Comparison of ENCODE assay signal across 25 cellular contexts in the genomic region with DNA sequence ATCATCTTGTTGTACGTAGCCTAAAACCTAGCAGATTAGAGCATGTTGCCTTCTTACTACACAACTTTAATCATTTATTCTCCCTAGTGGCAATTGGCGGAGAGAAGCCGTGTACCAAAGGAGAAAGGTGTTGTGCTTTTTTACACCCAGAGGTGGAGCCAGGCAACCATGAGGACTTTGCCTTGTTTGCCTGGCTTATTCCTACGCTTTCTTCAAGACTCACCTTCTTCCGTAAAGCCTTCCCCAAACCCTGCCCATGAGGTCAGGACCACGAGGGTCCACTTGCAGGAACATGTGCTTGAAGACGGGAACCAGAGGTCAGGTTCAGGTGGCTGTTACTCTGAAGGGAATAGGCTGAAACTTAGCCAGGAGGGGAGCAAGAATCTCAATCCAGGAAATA.
DNase-seq lines count a peak whose midpoint lies in the region; ATAC-seq, FAIRE-seq and TF ChIP-seq lines count a peak whose summit lies in the region.
"Had no signal": no experiment of that assay in that cellular context is flagged by ENCODE, and none has a peak within 500 bp of the region (broad histone marks: within the 10 kb centered on the region; RNA-seq: fewer than 3 reads in every experiment).

No MANE protein-coding gene starts in this region.

- H3K36me3 Mint-ChIP-seq in GM23338 (ENCODE audit: low read depth) = peaks cover 5% of the 10 kb centered on the region; the same call in 2 of the 3 replicates
- peaks cover 4% of the 10 kb centered on the region for H3K36me3 Mint-ChIP-seq in endodermal cell (ENCODE audit: low read depth)
- H3K36me3 Mint-ChIP-seq in naive thymus-derived CD4-positive, alpha-beta T cell = peaks cover 0 to 23% (median 9%) of the 10 kb centered on the region in 5 donors

- intact Hi-C loops in kidney (cut with DNase I) (no loop called here), uterus (cut with DNase I; ENCODE audit: low total_unique reads) (no loop called here)
- intact Hi-C loops in naive thymus-derived CD4-positive, alpha-beta T cell (cut with micrococcal nuclease) = no loop called here

- peak; percentile 53 for DNase-seq in GM23338 (ENCODE audit: low spot score)
- DNase-seq in WERI-Rb-1 = no peak
- DNase-seq in endodermal cell = no peak
- no peak for DNase-seq in kidney
- DNase-seq in uterus = no peak
- DNase-seq in frontal cortex (ENCODE audit: low spot score in 2 of 2) = no peak
- no peak for DNase-seq in naive thymus-derived CD4-positive, alpha-beta T cell
- no peak for DNase-seq in NCI-H146 (lab: John Stamatoyannopoulos, UW)
- DNase-seq: AML-193; C1 segment of cervical spinal cord; CD8-positive, alpha-beta T cell; DMS79 treated with DMSO at 0.1 percent for 48 hours; HCEC 1CT; MV-4-11; NCI-H1105 treated with DMSO at 0.1 percent for 48 hours; NCI-H2029 treated with DMSO at 0.1 percent for 48 hours; NCI-H446 treated with DMSO at 0.1 percent for 48 hours; NCI-H526; NCI-H82; NK-92 treated with Interleukin-12 subunit alpha and Interleukin-12 subunit beta, amount 100 ng/mL, for 24 hours; PC-3; SJCRH30 had no signal

- H3K9me3 ChIP-seq in WERI-Rb-1 (ENCODE audit: severe bottlenecking) = no peaks in the 10 kb centered on the region
- no peaks in the 10 kb centered on the region for H3K9me3 ChIP-seq in endodermal cell (ENCODE audit: control insufficient read depth, low read length)
- H3K9me3 ChIP-seq in kidney (ENCODE audit: control insufficient read depth in 1 of 2, low read length in 2 of 2) = no peaks in the 10 kb centered on the region
- no peaks in the 10 kb centered on the region for H3K9me3 ChIP-seq in uterus
- H3K9me3 ChIP-seq in naive thymus-derived CD4-positive, alpha-beta T cell (ENCODE audit: control insufficient read depth in 2 of 3, low read length in 3 of 3) = no peaks in the 10 kb centered on the region
- H3K9me3 ChIP-seq: A549, SJCRH30 had no signal

- no peaks in the 10 kb centered on the region for H3K9me2 ChIP-seq in GM23338 (ENCODE audit: insufficient read depth)

- CTCF ChIA-PET in naive thymus-derived CD4-positive, alpha-beta T cell (lab: Charles Lee) = no interaction called here

- no peak overlapping the region for H3K4me2 ChIP-seq in GM23338
- H3K4me2 ChIP-seq: A549 had no signal

- peaks cover 1% of the 10 kb centered on the region for H3K27me3 Mint-ChIP-seq in GM23338 (ENCODE audit: insufficient read depth, low read depth, poor library complexity)
- H3K27me3 Mint-ChIP-seq in endodermal cell (ENCODE audit: insufficient read depth) = peaks cover 21% of the 10 kb centered on the region
- H3K27me3 Mint-ChIP-seq in naive thymus-derived CD4-positive, alpha-beta T cell = no peaks in the 10 kb centered on the region

- no peaks in the 10 kb centered on the region for H3K27me3 ChIP-seq in GM23338 (ENCODE audit: insufficient read depth)
- no peaks in the 10 kb centered on the region for H3K27me3 ChIP-seq in WERI-Rb-1 (ENCODE audit: insufficient read depth, low read depth, severe bottlenecking)
- H3K27me3 ChIP-seq in endodermal cell (ENCODE audit: control insufficient read depth, insufficient read depth, low read length, poor library complexity, severe bottlenecking) = peaks cover 6% of the 10 kb centered on the region
- no peaks in the 10 kb centered on the region for H3K27me3 ChIP-seq in uterus
- H3K27me3 ChIP-seq in naive thymus-derived CD4-positive, alpha-beta T cell (ENCODE audit: control insufficient read depth in 2 of 2, insufficient read depth in 2 of 2, low read length in 2 of 2) = no peaks in the 10 kb centered on the region
- H3K27me3 ChIP-seq: SJCRH30 had no signal

- no peaks in the 10 kb centered on the region for H3K79me2 ChIP-seq in GM23338 (replicated peaks; ENCODE audit: insufficient read depth)

- H4K20me1 ChIP-seq in GM23338 (replicated peaks; ENCODE audit: insufficient read depth) = no peaks in the 10 kb centered on the region

- no peak overlapping the region for H3K4me3 ChIP-seq in GM23338
- no peak overlapping the region for H3K4me3 ChIP-seq in WERI-Rb-1 (ENCODE audit: low read depth, low read length)
- H3K4me3 ChIP-seq in endodermal cell (ENCODE audit: low read length) = no peak overlapping the region
- H3K4me3 ChIP-seq in kidney (ENCODE audit: low read length in 2 of 2) = no peak overlapping the region
- no peak overlapping the region for H3K4me3 ChIP-seq in uterus
- H3K4me3 ChIP-seq in naive thymus-derived CD4-positive, alpha-beta T cell (ENCODE audit: low read length) = no peak overlapping the region
- H3K4me3 ChIP-seq: A549, SJCRH30 had no signal

- FAIRE-seq in kidney (lab: Jason Lieb, UNC) (no peak), frontal cortex (lab: Jason Lieb, UNC) (no peak)
- FAIRE-seq: A549 had no signal

- H3K4me3 Mint-ChIP-seq in GM23338 = no peak overlapping the region
- no peak overlapping the region for H3K4me3 Mint-ChIP-seq in endodermal cell
- no peak overlapping the region for H3K4me3 Mint-ChIP-seq in naive thymus-derived CD4-positive, alpha-beta T cell
- H3K4me3 Mint-ChIP-seq: CD8-positive, alpha-beta T cell had no signal

- H3K9ac ChIP-seq in endodermal cell (ENCODE audit: extremely low read depth, low read length, poor library complexity, severe bottlenecking) = no peak overlapping the region
- no peak overlapping the region for H3K9ac ChIP-seq in kidney (ENCODE audit: low read length in 2 of 2)

- peak; percentile 46; the same call in 2 of the 3 replicates for ATAC-seq in GM23338
- no peak for ATAC-seq in naive thymus-derived CD4-positive, alpha-beta T cell
- ATAC-seq: A549; CD8-positive, alpha-beta T cell; PC-3; SK-N-SH treated with all-trans-retinoic acid at 6 μM for 48 hours had no signal

- WGBS in endodermal cell (ENCODE audit: insufficient coverage in 1 of 2, insufficient read length in 1 of 2), 2 experiments = 89 to 100% methylated on average over 2 to 7 of the region's 7 CpGs

- TF ChIP-seq POLR2A in uterus (IDR thresholded peaks at IDR 0.05) = no peak

- no peaks in the 10 kb centered on the region for H3K4me1 Mint-ChIP-seq in GM23338
- peaks cover 5% of the 10 kb centered on the region for H3K4me1 Mint-ChIP-seq in endodermal cell
- H3K4me1 Mint-ChIP-seq in naive thymus-derived CD4-positive, alpha-beta T cell = no peaks in the 10 kb centered on the region

- H3K27ac ChIP-seq in GM23338 (ENCODE audit: low read depth) (no peak overlapping the region), WERI-Rb-1 (no peak overlapping the region), endodermal cell (ENCODE audit: low read depth, low read length) (no peak overlapping the region), kidney (ENCODE audit: low read depth in 2 of 2, low read length in 2 of 2) (no peak overlapping the region), uterus (no peak overlapping the region)
- H3K27ac ChIP-seq in naive thymus-derived CD4-positive, alpha-beta T cell (ENCODE audit: low read depth, low read length) = no peak overlapping the region
- H3K27ac ChIP-seq: A549, HL-60, SJCRH30 had no signal

- H3K27ac Mint-ChIP-seq in GM23338 (no peak overlapping the region), endodermal cell (no peak overlapping the region)
- H3K27ac Mint-ChIP-seq in naive thymus-derived CD4-positive, alpha-beta T cell = no peak overlapping the region
- H3K27ac Mint-ChIP-seq: CD8-positive, alpha-beta T cell had no signal

- no peaks in the 10 kb centered on the region for H3K36me3 ChIP-seq in GM23338 (ENCODE audit: insufficient read depth)
- H3K36me3 ChIP-seq in WERI-Rb-1 = no peaks in the 10 kb centered on the region
- no peaks in the 10 kb centered on the region for H3K36me3 ChIP-seq in endodermal cell (ENCODE audit: control insufficient read depth, insufficient read depth, low read length)
- no peaks in the 10 kb centered on the region for H3K36me3 ChIP-seq in kidney (ENCODE audit: control insufficient read depth in 1 of 2, insufficient read depth in 2 of 2, low read length in 2 of 2)
- H3K36me3 ChIP-seq in uterus = no peaks in the 10 kb centered on the region
- H3K36me3 ChIP-seq in naive thymus-derived CD4-positive, alpha-beta T cell (ENCODE audit: control insufficient read depth in 2 of 3, insufficient read depth in 3 of 3, low read length in 3 of 3) = no peaks in the 10 kb centered on the region
- H3K36me3 ChIP-seq: SJCRH30 had no signal

- peaks cover 5% of the 10 kb centered on the region; the same call in 2 of the 3 replicates for H3K9me3 Mint-ChIP-seq in GM23338
- H3K9me3 Mint-ChIP-seq in endodermal cell = peaks cover 9% of the 10 kb centered on the region
- peaks cover 0 to 10% (median 2%) of the 10 kb centered on the region in 11 donors for H3K9me3 Mint-ChIP-seq in naive thymus-derived CD4-positive, alpha-beta T cell
- H3K9me3 Mint-ChIP-seq: CD8-positive, alpha-beta T cell had no signal

- H3K4me1 ChIP-seq in GM23338 (ENCODE audit: insufficient read depth) (no peaks in the 10 kb centered on the region; the same call in 1 of the 2 replicates), endodermal cell (ENCODE audit: control insufficient read depth, insufficient read depth, low read length) (peaks cover 5% of the 10 kb centered on the region), kidney (ENCODE audit: control insufficient read depth in 1 of 2, insufficient read depth in 1 of 2, low read depth in 1 of 2, low read length in 2 of 2) (no peaks in the 10 kb centered on the region), uterus (no peaks in the 10 kb centered on the region)
- no peaks in the 10 kb centered on the region for H3K4me1 ChIP-seq in naive thymus-derived CD4-positive, alpha-beta T cell (ENCODE audit: control insufficient read depth in 2 of 2, insufficient read depth in 2 of 2, low read length in 2 of 2)
- H3K4me1 ChIP-seq: A549, SJCRH30 had no signal

- TF ChIP-seq CTCF in GM23338 (conservative IDR thresholded peaks at IDR 0.05; ENCODE audit: low read depth in 2 of 2) (peak; percentile 43 to 67), WERI-Rb-1 (IDR thresholded peaks at IDR 0.05; ENCODE audit: low read depth, low read length) (peak; percentile 45; the same call in 1 of the 2 replicates), endodermal cell (conservative IDR thresholded peaks at IDR 0.05) (peak; percentile 62), kidney (IDR thresholded peaks at IDR 0.05; ENCODE audit: borderline replicate concordance, extremely low read depth, insufficient read depth) (peak; percentile 13), uterus (IDR thresholded peaks at IDR 0.05) (no peak)

- no peaks in the 10 kb centered on the region for H3F3A ChIP-seq in GM23338 (replicated peaks; ENCODE audit: low read depth)

- POLR2A ChIA-PET in naive thymus-derived CD4-positive, alpha-beta T cell (lab: Charles Lee) = no interaction called here

- H2AFZ ChIP-seq in GM23338 = no peak overlapping the region

TF ChIP-seq in GM23338, 12 proteins besides CTCF, POLR2A, EP300 and RAD21 (continues in another document):
- TF ChIP-seq NANOG (IDR thresholded peaks at IDR 0.05; ENCODE audit: borderline replicate concordance) (no peak), STAT1 (IDR thresholded peaks at IDR 0.05; ENCODE audit: unreplicated experiment) (no peak), POLR2AphosphoS5 (IDR thresholded peaks at IDR 0.05; ENCODE audit: low read depth) (no peak)

Comparison
In these comparisons a context has a peak if more than half of its experiments do, and no peak if none do; other contexts are left out.
1. CTCF ChIP-seq: peak in GM23338 (2 of 2), WERI-Rb-1 (single experiment), endodermal cell (single experiment) and kidney (single experiment); none in uterus (0 of 4).